In genomic region chr21:35850542-35851103, GRCh38 we compare ENCODE assay signal across 22 cellular contexts.
DNase-seq lines count a peak whose midpoint lies in the region; ATAC-seq and TF ChIP-seq lines count a peak whose summit lies in the region.
"Had no signal": no experiment of that assay in that cellular context is flagged by ENCODE, and none has a peak within 500 bp of the region (broad histone marks: within the 10 kb centered on the region; RNA-seq: fewer than 3 reads in every experiment).

No MANE protein-coding gene starts in this region.

- H3K27me3 ChIP-seq in neuronal stem cell (ENCODE audit: control insufficient read depth in 3 of 3, insufficient read depth in 3 of 3, low read depth in 1 of 3, low read length in 3 of 3): no peaks in the 10 kb centered on the region
- H3K27me3 ChIP-seq in tibial artery: no peaks in the 10 kb centered on the region
- H3K27me3 ChIP-seq: neutrophil, Peyer's patch, upper lobe of left lung had no signal

- no peak overlapping the region for H3K9ac ChIP-seq in neuronal stem cell (ENCODE audit: low read depth, low read length, poor library complexity)

- no peak overlapping the region for H2BK12ac ChIP-seq in neuronal stem cell (ENCODE audit: low read length)

- H2AK5ac ChIP-seq in neuronal stem cell (ENCODE audit: low read depth, low read length): peak overlapping the region; percentile 17

- peak; percentile 43 for DNase-seq in Right ventricle myocardium superior
- DNase-seq in cardiac septum (ENCODE audit: low spot score): no peak
- no peak for DNase-seq in chondrocyte (ENCODE audit: low spot score)
- no peak for DNase-seq in neuronal stem cell (ENCODE audit: low spot score)
- no peak for DNase-seq in tibial artery
- no peak for DNase-seq in activated CD8-positive, alpha-beta T cell treated with anti-CD3 and anti-CD28 coated beads for 36 hours
- DNase-seq in stimulated activated CD8-positive, alpha-beta memory T cell treated with anti-CD3 and anti-CD28 coated beads, Interleukin-4, amount 100 ng/mL, for 48 hours: no peak
- no peak for DNase-seq in GM10248 (ENCODE audit: extremely low spot score)
- DNase-seq: 8988T; activated CD4-positive, alpha-beta T cell treated with anti-CD3 and anti-CD28 coated beads, Interleukin-2, amount 50 U/mL, for 48 hours; activated T-cell treated with anti-CD3 and anti-CD28 coated beads, Interleukin-2, amount 50 U/mL, for 48 hours; CD4-positive, CD25-positive, alpha-beta regulatory T cell; DMS153; Karpas-422; midbrain; NCI-H1105; Peyer's patch; spleen; stimulated activated naive B cell treated with anti-CD40 and anti-IgM and Interleukin-4, amounts not matched to agents 10 μg/mL and 1 μg/mL and 100 μg/mL, for 72 hours had no signal

- no peak overlapping the region for H4K8ac ChIP-seq in neuronal stem cell (ENCODE audit: low read depth, low read length)

- H3K4me1 ChIP-seq in neuronal stem cell (ENCODE audit: control insufficient read depth in 2 of 2, insufficient read depth in 1 of 2, low read depth in 1 of 2, low read length in 2 of 2) (no peaks in the 10 kb centered on the region), tibial artery (peaks cover 0 to 25% (median 19%) of the 10 kb centered on the region in 4 donors)
- H3K4me1 ChIP-seq: Peyer's patch had no signal

- peak overlapping the region; percentile 34 for H3K4me3 Mint-ChIP-seq in chondrocyte (ENCODE audit: unreplicated experiment)
- H3K4me3 Mint-ChIP-seq in activated CD8-positive, alpha-beta T cell treated with anti-CD3 and anti-CD28 coated beads for 36 hours: no peak overlapping the region
- H3K4me3 Mint-ChIP-seq: activated naive CD8-positive, alpha-beta T cell; CD4-positive, CD25-positive, alpha-beta regulatory T cell; stimulated activated naive B cell treated with anti-CD40 and anti-IgM and Interleukin-4, amounts not matched to agents 10 μg/mL and 1 μg/mL and 100 μg/mL, for 72 hours had no signal

- WGBS in neuronal stem cell (ENCODE audit: extremely low coverage in 2 of 2, insufficient read length in 2 of 2, insufficient replicate concordance in 1 of 2), 2 donors: no CpG with 5 or more reads among the region's 9 CpGs

- no peak overlapping the region for H3K4me2 ChIP-seq in neuronal stem cell (ENCODE audit: insufficient read depth, low read length, poor library complexity, severe bottlenecking)

- no peaks in the 10 kb centered on the region for H3K9me3 Mint-ChIP-seq in chondrocyte (ENCODE audit: low read depth)
- no peaks in the 10 kb centered on the region for H3K9me3 Mint-ChIP-seq in activated CD8-positive, alpha-beta T cell treated with anti-CD3 and anti-CD28 coated beads for 36 hours
- H3K9me3 Mint-ChIP-seq: CD4-positive, CD25-positive, alpha-beta regulatory T cell; stimulated activated naive B cell treated with anti-CD40 and anti-IgM and Interleukin-4, amounts not matched to agents 10 μg/mL and 1 μg/mL and 100 μg/mL, for 72 hours had no signal

- H3K36me3 ChIP-seq in neuronal stem cell (replicated peaks in 1 of 2; ENCODE audit: control insufficient read depth in 2 of 2, insufficient read depth in 2 of 2, low read length in 2 of 2) (no peaks in the 10 kb centered on the region), tibial artery (no peaks in the 10 kb centered on the region)
- H3K36me3 ChIP-seq: neutrophil, Peyer's patch, spleen, upper lobe of left lung had no signal

- no peak overlapping the region for H2BK120ac ChIP-seq in neuronal stem cell (ENCODE audit: low read depth, low read length)

- CTCF ChIA-PET in activated CD8-positive, alpha-beta T cell treated with anti-CD3 and anti-CD28 coated beads for 36 hours (lab: Charles Lee): interaction anchor here (0.9 to 2.1 kb wide), 3 partner anchors 9 to 1157 kb away, joined by 3 to 9 read pairs (median 4); no protein-coding TSS in a partner anchor
- CTCF ChIA-PET in GM10248 (lab: Yijun Ruan, JAX): interaction anchor here (1.0 to 5.0 kb wide), 3 partner anchors 11 to 1162 kb away, joined by 3 to 52 read pairs (median 4); no protein-coding TSS in a partner anchor

- H3K27me3 Mint-ChIP-seq in chondrocyte (ENCODE audit: low read depth): no peaks in the 10 kb centered on the region
- H3K27me3 Mint-ChIP-seq in activated CD8-positive, alpha-beta T cell treated with anti-CD3 and anti-CD28 coated beads for 36 hours: peaks cover 5% of the 10 kb centered on the region

- no peaks in the 10 kb centered on the region for H3K36me3 Mint-ChIP-seq in chondrocyte (ENCODE audit: low read depth)
- no peaks in the 10 kb centered on the region for H3K36me3 Mint-ChIP-seq in activated CD8-positive, alpha-beta T cell treated with anti-CD3 and anti-CD28 coated beads for 36 hours (ENCODE audit: low read depth)
- H3K36me3 Mint-ChIP-seq: activated naive CD8-positive, alpha-beta T cell; CD4-positive, CD25-positive, alpha-beta regulatory T cell; stimulated activated naive B cell treated with anti-CD40 and anti-IgM and Interleukin-4, amounts not matched to agents 10 μg/mL and 1 μg/mL and 100 μg/mL, for 72 hours had no signal

- H3K14ac ChIP-seq in neuronal stem cell (ENCODE audit: low read length): peak overlapping the region; percentile 31

- peak overlapping the region; percentile 37 for H3K18ac ChIP-seq in neuronal stem cell (ENCODE audit: low read length)

- no peak overlapping the region for H4K91ac ChIP-seq in neuronal stem cell (ENCODE audit: low read depth, low read length, poor library complexity)

- peak overlapping the region; percentile 90 for H3K27ac Mint-ChIP-seq in chondrocyte (ENCODE audit: unreplicated experiment)
- H3K27ac Mint-ChIP-seq in activated CD8-positive, alpha-beta T cell treated with anti-CD3 and anti-CD28 coated beads for 36 hours: no peak overlapping the region
- H3K27ac Mint-ChIP-seq: activated naive CD8-positive, alpha-beta T cell; CD4-positive, CD25-positive, alpha-beta regulatory T cell; stimulated activated naive B cell treated with anti-CD40 and anti-IgM and Interleukin-4, amounts not matched to agents 10 μg/mL and 1 μg/mL and 100 μg/mL, for 72 hours had no signal

- H3K23ac ChIP-seq in neuronal stem cell (ENCODE audit: low read depth, low read length, poor library complexity): no peak overlapping the region

- H2AFZ ChIP-seq in neuronal stem cell (ENCODE audit: low read length): no peak overlapping the region

- peak; percentile 40 for ATAC-seq in Right ventricle myocardium superior (ENCODE audit: poor library complexity)
- ATAC-seq in activated CD8-positive, alpha-beta T cell treated with anti-CD3 and anti-CD28 coated beads for 36 hours: no peak

- H3K79me1 ChIP-seq in neuronal stem cell (ENCODE audit: low read depth, low read length): no peaks in the 10 kb centered on the region

- intact Hi-C loops in Right ventricle myocardium superior (cut with DNase I) (no loop called here), cardiac septum (cut with DNase I) (no loop called here), tibial artery (cut with DNase I; ENCODE audit: low total_unique reads) (no loop called here)
- intact Hi-C loops in activated CD8-positive, alpha-beta T cell treated with anti-CD3 and anti-CD28 coated beads for 36 hours (cut with micrococcal nuclease): no loop called here

- POLR2A ChIA-PET in activated CD8-positive, alpha-beta T cell treated with anti-CD3 and anti-CD28 coated beads for 36 hours (lab: Charles Lee): no interaction called here
- POLR2A ChIA-PET in GM10248 (lab: Yijun Ruan, JAX): no interaction called here

- H2BK15ac ChIP-seq in neuronal stem cell (ENCODE audit: low read length): peak overlapping the region; percentile 94

- no peak overlapping the region for H2BK5ac ChIP-seq in neuronal stem cell (ENCODE audit: low read length)

- no peak for TF ChIP-seq CTCF in chondrocyte (IDR thresholded peaks at IDR 0.05)
- TF ChIP-seq CTCF in tibial artery (IDR thresholded peaks at IDR 0.05): no peak
- TF ChIP-seq CTCF in activated CD8-positive, alpha-beta T cell treated with anti-CD3 and anti-CD28 coated beads for 36 hours (IDR thresholded peaks at IDR 0.05): no peak
- TF ChIP-seq CTCF in GM10248 (IDR thresholded peaks at IDR 0.05; ENCODE audit: control extremely low read depth, extremely low read depth, low read depth, missing control alignments): no peak

- no peak overlapping the region for H3K4ac ChIP-seq in neuronal stem cell (ENCODE audit: low read length)

- H3K9me3 ChIP-seq in neuronal stem cell (replicated peaks in 1 of 2; ENCODE audit: control insufficient read depth in 2 of 2, insufficient read depth in 1 of 2, low read depth in 1 of 2, low read length in 2 of 2) (no peaks in the 10 kb centered on the region), tibial artery (no peaks in the 10 kb centered on the region)
- H3K9me3 ChIP-seq: neutrophil, Peyer's patch, spleen, upper lobe of left lung had no signal

- H3K4me3 ChIP-seq in neuronal stem cell (ENCODE audit: low read length in 2 of 2) (no peak overlapping the region), tibial artery (peak overlapping the region; percentile 9 to 14)
- H3K4me3 ChIP-seq: Peyer's patch, spleen, upper lobe of left lung had no signal

- H3K4me1 Mint-ChIP-seq in chondrocyte (ENCODE audit: low read depth): peaks cover 43% of the 10 kb centered on the region
- H3K4me1 Mint-ChIP-seq in activated CD8-positive, alpha-beta T cell treated with anti-CD3 and anti-CD28 coated beads for 36 hours (ENCODE audit: low read depth): no peaks in the 10 kb centered on the region
- H3K4me1 Mint-ChIP-seq: CD4-positive, CD25-positive, alpha-beta regulatory T cell; stimulated activated naive B cell treated with anti-CD40 and anti-IgM and Interleukin-4, amounts not matched to agents 10 μg/mL and 1 μg/mL and 100 μg/mL, for 72 hours had no signal

- H3K27ac ChIP-seq in neuronal stem cell (replicated peaks; ENCODE audit: low read length) (no peak overlapping the region), tibial artery (peak overlapping the region; percentile 22 to 50)
- H3K27ac ChIP-seq: neutrophil, Peyer's patch, spleen, upper lobe of left lung had no signal

Comparison
In these comparisons a context has a peak if more than half of its experiments do, and no peak if none do; other contexts are left out.
1. H3K4me3 ChIP-seq: peak in tibial artery (2 of 2); none in neuronal stem cell (0 of 2).